Comparison of ENCODE assay signal across 9 cellular contexts in genomic region chr9:23820731-23821399, GRCh38. TPM values are rescaled to one million over a fixed set of nuclear protein-coding genes. Genes with fewer than 3 reads are reported as not detected.
DNase-seq lines count a peak whose midpoint lies in the region; ATAC-seq, FAIRE-seq and TF ChIP-seq lines count a peak whose summit lies in the region.
"Had no signal": no experiment of that assay in that cellular context is flagged by ENCODE, and none has a peak within 500 bp of the region (broad histone marks: within the 10 kb centered on the region; RNA-seq: fewer than 3 reads in every experiment).

No MANE protein-coding gene starts in this region.

- no TSS peak for BruUV-seq in HepG2 (replicated peaks; lab: Mats Ljungman, UMichigan)

- intact Hi-C loops in HepG2 (cut with micrococcal nuclease; ENCODE audit: unreplicated experiment) (no loop called here), vagina (cut with DNase I) (no loop called here)

- no peak overlapping the region for H3K9ac ChIP-seq in liver (ENCODE audit: low read depth in 1 of 2, low read length in 2 of 2)
- H3K9ac ChIP-seq in HepG2 (ENCODE audit: insufficient read depth, low read depth, low read length): no peak overlapping the region
- peak overlapping the region; percentile 59 for H3K9ac ChIP-seq in neural cell (ENCODE audit: low read length)

- H3K9me3 ChIP-seq in liver (ENCODE audit: control insufficient read depth in 4 of 4, low read length in 3 of 4) (peaks cover 0 to 3% (median 0%) of the 10 kb centered on the region in 4 donors), HepG2 (ENCODE audit: low read length) (no peaks in the 10 kb centered on the region), ectodermal cell (ENCODE audit: control insufficient read depth, low read length) (no peaks in the 10 kb centered on the region), neural cell (ENCODE audit: low read length) (no peaks in the 10 kb centered on the region), vagina (no peaks in the 10 kb centered on the region)

- TF ChIP-seq CTCF in liver (IDR thresholded peaks at IDR 0.05; ENCODE audit: low read depth, low read length, missing input control) (no peak), HepG2 (CRISPR knock-in tag; IDR thresholded peaks at IDR 0.05) (no peak), neural cell (IDR thresholded peaks at IDR 0.05; ENCODE audit: poor library complexity, severe bottlenecking) (peak; percentile 71), vagina (IDR thresholded peaks at IDR 0.05) (no peak)

- no peak overlapping the region for H3K4me2 ChIP-seq in HepG2 (ENCODE audit: low read depth, low read length)
- H3K4me2 ChIP-seq in neural cell (ENCODE audit: low read length): peak overlapping the region; percentile 69

- H3K27me3 ChIP-seq in liver (ENCODE audit: control insufficient read depth in 4 of 4, insufficient read depth in 4 of 4, low read length in 3 of 4) (peaks cover 0 to 24% (median 15%) of the 10 kb centered on the region in 4 donors), HepG2 (ENCODE audit: control insufficient read depth in 1 of 2, insufficient read depth in 2 of 2, low read length in 2 of 2) (peaks cover 0 to 11% of the 10 kb centered on the region in 2 experiments; a peak in 3 of 5 replicates), ectodermal cell (ENCODE audit: control insufficient read depth, insufficient read depth, low read length, poor library complexity, severe bottlenecking) (peaks cover 66% of the 10 kb centered on the region), neural cell (ENCODE audit: insufficient read depth, low read depth, low read length) (peaks cover 28% of the 10 kb centered on the region), vagina (peaks cover 13% of the 10 kb centered on the region)

- TF ChIP-seq POLR2A in HepG2 (IDR thresholded peaks at IDR 0.05; ENCODE audit: insufficient read depth in 1 of 2, low read depth in 2 of 2, low read length in 2 of 2): no peak
- no peak for TF ChIP-seq POLR2A in vagina (IDR thresholded peaks at IDR 0.05)

- H3K79me2 ChIP-seq in HepG2 (ENCODE audit: insufficient read depth, low read length) (no peaks in the 10 kb centered on the region), neural cell (replicated peaks; ENCODE audit: insufficient read depth, low read length) (peaks cover 83% of the 10 kb centered on the region)

- 4% methylated on average over 74 of the region's 74 CpGs for WGBS in liver
- 89% methylated on average over 70 of the region's 74 CpGs for WGBS in HepG2 (ENCODE audit: low lambda C conversion rate)
- WGBS in ectodermal cell, 2 experiments: 0% methylated on average over 74 of the region's 74 CpGs

- H3K9me2 ChIP-seq in neural cell (ENCODE audit: insufficient read depth, low read length): no peaks in the 10 kb centered on the region

- H3K4me3 ChIP-seq in liver (ENCODE audit: low read depth in 1 of 3, low read length in 3 of 3): peak overlapping the region in 2 of 3 donors; percentile 32 to 64
- H3K4me3 ChIP-seq in HepG2 (replicated peaks in 1 of 3; ENCODE audit: insufficient read depth in 1 of 3, low read depth in 2 of 3, low read length in 3 of 3): no peak overlapping the region
- peak overlapping the region; percentile 68 for H3K4me3 ChIP-seq in ectodermal cell (ENCODE audit: insufficient read depth, low read depth, low read length)
- H3K4me3 ChIP-seq in neural cell (ENCODE audit: low read length): peak overlapping the region; percentile 90
- H3K4me3 ChIP-seq in vagina: peak overlapping the region; percentile 39 to 43

- H3K36me3 ChIP-seq in liver (ENCODE audit: control insufficient read depth in 4 of 4, insufficient read depth in 3 of 4, low read depth in 1 of 4, low read length in 3 of 4): no peaks in the 10 kb centered on the region
- H3K36me3 ChIP-seq in HepG2 (replicated peaks in 1 of 2; ENCODE audit: control insufficient read depth in 1 of 2, insufficient read depth in 2 of 2, low read length in 2 of 2): no peaks in the 10 kb centered on the region
- H3K36me3 ChIP-seq in ectodermal cell (ENCODE audit: control insufficient read depth, insufficient read depth, low read length): no peaks in the 10 kb centered on the region
- H3K36me3 ChIP-seq in neural cell (ENCODE audit: insufficient read depth, low read length): no peaks in the 10 kb centered on the region
- H3K36me3 ChIP-seq in vagina: no peaks in the 10 kb centered on the region

- no peak for FAIRE-seq in HepG2 (lab: Jason Lieb, UNC)

- no peak for DNase-seq in HepG2 (ENCODE audit: low spot score)
- DNase-seq in vagina (ENCODE audit: extremely low spot score in 2 of 2): no peak
- DNase-seq in OCI-M1 (lab: John Stamatoyannopoulos, UW): no peak
- no peak for DNase-seq in A172 (ENCODE audit: low spot score)

- H3K27ac ChIP-seq in liver (ENCODE audit: low read depth in 1 of 2, low read length in 2 of 2) (no peak overlapping the region), HepG2 (ENCODE audit: extremely low read length, insufficient read depth, low read length) (no peak overlapping the region), ectodermal cell (ENCODE audit: insufficient read depth, low read depth, low read length, poor library complexity, severe bottlenecking) (no peak overlapping the region), neural cell (ENCODE audit: low read length) (peak overlapping the region; percentile 31), vagina (no peak overlapping the region)
- H3K27ac ChIP-seq: epithelial cell of prostate had no signal

- CTCF ChIA-PET in HepG2 (lab: Yijun Ruan, JAX; ENCODE audit: low intra/inter-chr PET ratio, low total read pairs): no interaction called here

- no peaks in the 10 kb centered on the region for H3F3A ChIP-seq in neural cell (ENCODE audit: insufficient read depth, low read length, poor library complexity, severe bottlenecking)

- POLR2A ChIA-PET in HepG2 (lab: Yijun Ruan, JAX): no interaction called here

- TF ChIP-seq RAD21 in liver (IDR thresholded peaks at IDR 0.05) (no peak), HepG2 (CRISPR knock-in tag; IDR thresholded peaks at IDR 0.05) (no peak), neural cell (conservative IDR thresholded peaks at IDR 0.05) (peak; percentile 62)

- TF ChIP-seq EP300 in HepG2 (IDR thresholded peaks at IDR 0.05; ENCODE audit: low read depth in 2 of 2, low read length in 2 of 2): no peak
- TF ChIP-seq EP300 in HepG2 (CRISPR knock-in tag; IDR thresholded peaks at IDR 0.05; ENCODE audit: borderline replicate concordance): no peak
- peak; percentile 9 for TF ChIP-seq EP300 in neural cell (conservative IDR thresholded peaks at IDR 0.05; ENCODE audit: poor library complexity, severe bottlenecking)

- H2AFZ ChIP-seq in HepG2 (ENCODE audit: low read length) (no peak overlapping the region), neural cell (ENCODE audit: low read depth, low read length) (peak overlapping the region; percentile 61)

- in situ Hi-C loops in HepG2 (cut with HindIII; ENCODE audit: extremely low pct_ligation_motif_present, low pct_unique_long_range_greater_than_20kb): no loop called here

- H3K4me1 ChIP-seq in liver (ENCODE audit: control insufficient read depth in 4 of 4, insufficient read depth in 4 of 4, low read length in 3 of 4) (peaks cover 14 to 31% (median 18%) of the 10 kb centered on the region in 4 donors), HepG2 (ENCODE audit: insufficient read depth, low read length) (no peaks in the 10 kb centered on the region), ectodermal cell (ENCODE audit: control insufficient read depth, insufficient read depth, low read length) (peaks cover 52% of the 10 kb centered on the region), vagina (peaks cover 30% of the 10 kb centered on the region)

- H4K20me1 ChIP-seq in HepG2 (ENCODE audit: insufficient read depth, low read length): no peaks in the 10 kb centered on the region
- H4K20me1 ChIP-seq in neural cell (ENCODE audit: insufficient read depth): peaks cover 15% of the 10 kb centered on the region

- ATAC-seq in HepG2 (no peak), HG02973 (IDR thresholded peaks at IDR 0.05; ENCODE audit: unreplicated experiment) (no peak)

TF ChIP-seq in liver, 16 proteins besides CTCF, POLR2A, EP300 and RAD21 (continues in another document):
- TF ChIP-seq JUND (IDR thresholded peaks at IDR 0.05): no peak
- TF ChIP-seq FOXA1 (IDR thresholded peaks at IDR 0.05): no peak

TF ChIP-seq in HepG2, 621 proteins besides CTCF, POLR2A, EP300 and RAD21 (continues in another document):
- TF ChIP-seq ZNF572 (CRISPR knock-in tag; IDR thresholded peaks at IDR 0.05) (no peak), ZBTB7B (CRISPR knock-in tag; IDR thresholded peaks at IDR 0.05) (no peak)

TF ChIP-seq in neural cell, 6 proteins besides CTCF, POLR2A, EP300 and RAD21 (continues in another document):
- peak; percentile 8 for TF ChIP-seq POLR2AphosphoS5 (IDR thresholded peaks at IDR 0.05)

RNA-seq across cellular contexts. Expression of gene ELAVL2, which starts 5.2 kb away (rescaled TPM):
- total RNA-seq in liver (under 1 TPM in 1 of 2 donors, not detected in 1; 0.19 TPM), HepG2 (2016; rRNA removed; fragmentation: Illumina TruSeq; extraction: Trizol) (not detected in 2 replicates), vagina (2.2 TPM)
- polyA plus RNA-seq in liver (not detected), HepG2 (2011; rRNA removed) (not detected in 2 replicates), neural cell (80.8 and 106 TPM in 2 replicates)
- not detected in 2 replicates for total RNA-seq in HepG2 (2016; cell fraction: cytosol; rRNA removed; fragmentation: Illumina TruSeq; extraction: Trizol; ENCODE audit: low read depth)
- total RNA-seq in HepG2 (2016; cell fraction: insoluble cytoplasmic fraction; rRNA removed; fragmentation: Illumina TruSeq; extraction: Trizol): not detected in 2 replicates
- not detected in 2 replicates for total RNA-seq in HepG2 (2016; cell fraction: membrane; rRNA removed; fragmentation: Illumina TruSeq; extraction: Trizol)
- total RNA-seq in HepG2 (2016; cell fraction: nucleus; rRNA removed; fragmentation: Illumina TruSeq; extraction: Trizol): not detected in 2 replicates
- not detected in 2 replicates for polyA plus RNA-seq in HepG2 (2011; cell fraction: cytosol; rRNA removed)
- not detected in 2 replicates for polyA plus RNA-seq in HepG2 (2011; cell fraction: nucleus; rRNA removed)
- polyA plus RNA-seq in HepG2 (2012): not detected in 2 replicates
- not detected in 2 replicates for polyA plus RNA-seq in HepG2 (2016; cell fraction: cytosol; fragmentation: Illumina TruSeq; extraction: Trizol; ENCODE audit: low read depth)
- not detected in 2 replicates for polyA plus RNA-seq in HepG2 (2016; cell fraction: insoluble cytoplasmic fraction; fragmentation: Illumina TruSeq; extraction: Trizol; ENCODE audit: low read depth)
- not detected in 2 replicates for polyA plus RNA-seq in HepG2 (2016; cell fraction: membrane; fragmentation: Illumina TruSeq; extraction: Trizol; ENCODE audit: low read depth)
- not detected in 2 replicates for polyA plus RNA-seq in HepG2 (2016; cell fraction: nucleus; fragmentation: Illumina TruSeq; extraction: Trizol; ENCODE audit: insufficient read depth, low read depth)
- polyA minus RNA-seq in HepG2 (2011; rRNA and poly(A)+ RNA removed; ENCODE audit: low replicate concordance): not detected in 2 replicates
- polyA minus RNA-seq in HepG2 (2011; cell fraction: cytosol; rRNA and poly(A)+ RNA removed): not detected in 2 replicates
- not detected in 2 replicates for polyA minus RNA-seq in HepG2 (2011; cell fraction: nucleus; rRNA and poly(A)+ RNA removed)
- 11.1 TPM for polyA plus RNA-seq in ectodermal cell (2013, experiment 1 of 4)
- polyA plus RNA-seq in ectodermal cell (2013, experiment 2 of 4): 17.8 TPM
- polyA plus RNA-seq in ectodermal cell (2013, experiment 3 of 4): 10.5 TPM
- polyA plus RNA-seq in ectodermal cell (2013, experiment 4 of 4): 11.9 TPM
- 215 and 230 TPM in 2 replicates for polyA minus RNA-seq in neural cell
- 7.7 and 27.5 TPM in 2 replicates for total RNA-seq in A172 (2014; rRNA removed; shearing (Covaris generic))

Comparison
In these comparisons a context has a peak if more than half of its experiments do, and no peak if none do; other contexts are left out.
1. H3K4me3 ChIP-seq: peak in liver (2 of 3), ectodermal cell (single experiment), neural cell (single experiment) and vagina (2 of 2); none in HepG2 (0 of 3).